In the genomic region with DNA sequence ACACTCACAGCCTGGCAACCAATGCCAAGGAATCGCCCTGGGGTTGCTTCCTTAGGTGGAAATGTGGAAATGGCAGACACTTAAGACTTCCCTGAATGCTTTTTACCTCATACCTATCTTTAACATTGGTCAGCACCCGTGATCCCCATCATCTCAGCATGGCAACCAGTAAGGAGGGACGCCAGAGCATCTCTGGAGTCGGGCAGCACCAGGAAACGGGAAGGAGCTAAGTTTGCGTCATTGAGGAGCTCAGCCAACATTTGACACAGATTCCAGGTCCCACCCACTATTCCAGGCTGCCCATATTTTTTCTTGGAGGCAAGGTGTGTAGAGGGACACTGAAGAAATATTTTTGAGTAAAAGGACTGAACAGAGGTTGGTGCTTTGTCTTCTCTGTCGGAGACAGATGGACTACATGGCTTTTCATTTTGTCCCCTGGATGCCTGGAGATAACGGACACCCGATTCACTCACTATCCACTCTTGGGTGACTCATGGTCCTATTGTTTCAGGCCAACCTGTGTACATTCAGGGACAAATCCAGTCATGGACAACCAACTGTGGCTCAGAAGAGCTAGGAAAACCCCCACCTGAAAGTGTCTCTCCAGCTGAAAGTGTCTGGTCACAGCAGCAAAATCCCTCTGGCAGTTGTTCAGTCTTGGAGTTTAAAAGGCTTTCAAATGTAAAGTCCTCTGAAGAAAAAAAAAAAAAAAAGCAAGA, we compare ENCODE assay signal across 25 cellular contexts.
"Had no signal": no experiment of that assay in that cellular context is flagged by ENCODE, and none has a peak within 500 bp of the region (broad histone marks: within the 10 kb centered on the region; RNA-seq: fewer than 3 reads in every experiment).

No MANE protein-coding gene starts in this region.

- DNase-seq: activated CD4-positive, CD25-positive, alpha-beta regulatory T cell treated with anti-CD3 and anti-CD28 coated beads, Interleukin-2, amount 50 U/mL, for 72 hours; activated CD8-positive, alpha-beta memory T cell treated with anti-CD3 and anti-CD28 coated beads for 24 hours; activated CD8-positive, alpha-beta memory T cell treated with anti-CD3 and anti-CD28 coated beads, Interleukin-2, amount 50 U/mL, for 48 hours; activated effector memory CD4-positive, alpha-beta T cell treated with Interleukin-2 at 50 U/mL for 16 hours; activated naive CD4-positive, alpha-beta T cell treated with anti-CD3 and anti-CD28 coated beads, Interleukin-2, amount 50 U/mL, for 16 hours; activated T-cell treated with anti-CD3 and anti-CD28 coated beads, Interleukin-2, amount 50 U/mL, for 48 hours; aorta; effector memory CD8-positive, alpha-beta T cell; glutamatergic neuron; hippocampal formation; midbrain; posterior cingulate gyrus; sigmoid colon; spleen; stimulated activated CD4-positive, alpha-beta T cell treated with anti-CD3 and anti-CD28 coated beads, Interleukin-4, amount 100 ng/mL, for 4 hours; upper lobe of right lung had no signal

- H3K27ac Mint-ChIP-seq: dendritic cell treated with granulocyte-macrophage colony-stimulating factor and Interleukin-4, amounts not matched to agents 40 ng/mL and 50 ng/mL, for 4 days; effector memory CD8-positive, alpha-beta T cell; nephron; stimulated activated memory B cell treated with anti-CD40 and anti-IgM and Interleukin-4, amounts not matched to agents 10 μg/mL and 1 μg/mL and 100 μg/mL, for 72 hours had no signal

- H3K9me3 Mint-ChIP-seq: dendritic cell treated with granulocyte-macrophage colony-stimulating factor and Interleukin-4, amounts not matched to agents 40 ng/mL and 50 ng/mL, for 4 days; effector memory CD8-positive, alpha-beta T cell; nephron; stimulated activated memory B cell treated with anti-CD40 and anti-IgM and Interleukin-4, amounts not matched to agents 10 μg/mL and 1 μg/mL and 100 μg/mL, for 72 hours had no signal

- H3K4me3 Mint-ChIP-seq: dendritic cell treated with granulocyte-macrophage colony-stimulating factor and Interleukin-4, amounts not matched to agents 40 ng/mL and 50 ng/mL, for 4 days; effector memory CD8-positive, alpha-beta T cell; nephron; stimulated activated memory B cell treated with anti-CD40 and anti-IgM and Interleukin-4, amounts not matched to agents 10 μg/mL and 1 μg/mL and 100 μg/mL, for 72 hours had no signal

- H3K4me1 Mint-ChIP-seq: stimulated activated memory B cell treated with anti-CD40 and anti-IgM and Interleukin-4, amounts not matched to agents 10 μg/mL and 1 μg/mL and 100 μg/mL, for 72 hours had no signal

- H3K27ac ChIP-seq: epithelial cell of prostate, foreskin keratinocyte, sigmoid colon, spleen, thoracic aorta, upper lobe of right lung, VCaP had no signal

- H3K36me3 Mint-ChIP-seq: stimulated activated memory B cell treated with anti-CD40 and anti-IgM and Interleukin-4, amounts not matched to agents 10 μg/mL and 1 μg/mL and 100 μg/mL, for 72 hours had no signal

- H3K4me3 ChIP-seq: lung, sigmoid colon, spleen, thoracic aorta, upper lobe of right lung had no signal

- H3K27me3 Mint-ChIP-seq: dendritic cell treated with granulocyte-macrophage colony-stimulating factor and Interleukin-4, amounts not matched to agents 40 ng/mL and 50 ng/mL, for 4 days; effector memory CD8-positive, alpha-beta T cell; stimulated activated memory B cell treated with anti-CD40 and anti-IgM and Interleukin-4, amounts not matched to agents 10 μg/mL and 1 μg/mL and 100 μg/mL, for 72 hours had no signal

- ATAC-seq: effector memory CD8-positive, alpha-beta T cell; left lobe of liver; stimulated activated memory B cell treated with anti-CD40 and anti-IgM and Interleukin-4, amounts not matched to agents 10 μg/mL and 1 μg/mL and 100 μg/mL, for 72 hours had no signal
